18 cellular contexts compared by ENCODE assay signal in genomic region chr3:10444511-10444910, GRCh38.
DNase-seq lines count a peak whose midpoint lies in the region; ATAC-seq and TF ChIP-seq lines count a peak whose summit lies in the region.
"Had no signal": no experiment of that assay in that cellular context is flagged by ENCODE, and none has a peak within 500 bp of the region (broad histone marks: within the 10 kb centered on the region; RNA-seq: fewer than 3 reads in every experiment).

No MANE protein-coding gene starts in this region.

- H3K36me3 Mint-ChIP-seq in activated CD4-positive, alpha-beta T cell treated with anti-CD3 and anti-CD28 coated beads for 36 hours (ENCODE audit: low read depth) = no peaks in the 10 kb centered on the region
- H3K36me3 Mint-ChIP-seq in chondrocyte (ENCODE audit: low read depth) = no peaks in the 10 kb centered on the region

- 58 to 77% (median 65%) methylated on average over 10 of the region's 10 CpGs for WGBS in spleen, 5 donors

- no peak overlapping the region for H3K4me3 ChIP-seq in spleen

- POLR2A ChIA-PET in activated CD4-positive, alpha-beta T cell treated with anti-CD3 and anti-CD28 coated beads for 36 hours (lab: Charles Lee) = no interaction called here

- peaks cover 0 to 8% (median 0%) of the 10 kb centered on the region in 7 donors for H3K27me3 ChIP-seq in spleen (replicated peaks in 1 of 7)

- no peaks in the 10 kb centered on the region for H3K36me3 ChIP-seq in spleen

- peaks cover 7% of the 10 kb centered on the region for H3K4me1 Mint-ChIP-seq in activated CD4-positive, alpha-beta T cell treated with anti-CD3 and anti-CD28 coated beads for 36 hours
- peaks cover 20% of the 10 kb centered on the region for H3K4me1 Mint-ChIP-seq in chondrocyte (ENCODE audit: low read depth)

- intact Hi-C loops in activated CD4-positive, alpha-beta T cell treated with anti-CD3 and anti-CD28 coated beads for 36 hours (cut with DNase I, micrococcal nuclease) = no loop called here
- intact Hi-C loops in spleen (cut with DNase I; ENCODE audit: low total_unique reads) = no loop called here

- H3K4me1 ChIP-seq in spleen = peaks cover 0 to 10% (median 0%) of the 10 kb centered on the region in 6 donors

- CTCF ChIA-PET in activated CD4-positive, alpha-beta T cell treated with anti-CD3 and anti-CD28 coated beads for 36 hours (lab: Charles Lee) = interaction anchor here (1.9 kb wide), 1 partner anchor 8 kb away, joined by 6 read pairs; no protein-coding TSS in a partner anchor

- no peak for TF ChIP-seq POLR2A in spleen (IDR thresholded peaks at IDR 0.05)

- ATAC-seq in activated CD4-positive, alpha-beta T cell treated with anti-CD3 and anti-CD28 coated beads for 36 hours = peak; percentile 65
- ATAC-seq in GM19023 (IDR thresholded peaks at IDR 0.05; ENCODE audit: unreplicated experiment) = no peak
- ATAC-seq: PC-3 had no signal

- no peak overlapping the region for H3K4me3 Mint-ChIP-seq in activated CD4-positive, alpha-beta T cell treated with anti-CD3 and anti-CD28 coated beads for 36 hours
- no peak overlapping the region for H3K4me3 Mint-ChIP-seq in chondrocyte (ENCODE audit: unreplicated experiment)
- H3K4me3 Mint-ChIP-seq: H9, HFFc6 had no signal

- H3K9me3 Mint-ChIP-seq in activated CD4-positive, alpha-beta T cell treated with anti-CD3 and anti-CD28 coated beads for 36 hours (ENCODE audit: low read depth) = no peaks in the 10 kb centered on the region
- H3K9me3 Mint-ChIP-seq in chondrocyte (ENCODE audit: low read depth) = no peaks in the 10 kb centered on the region
- H3K9me3 Mint-ChIP-seq: H9, HFFc6 had no signal

- no peaks in the 10 kb centered on the region for H3K9me3 ChIP-seq in spleen

- TF ChIP-seq CTCF in chondrocyte (IDR thresholded peaks at IDR 0.05) (no peak), spleen (IDR thresholded peaks at IDR 0.05 in 8 of 11, conservative IDR thresholded peaks at IDR 0.05 in 3 of 11) (no peak)

- peak; percentile 19 for DNase-seq in activated CD4-positive, alpha-beta T cell treated with anti-CD3 and anti-CD28 coated beads for 36 hours
- no peak for DNase-seq in activated CD4-positive, alpha-beta T cell treated with anti-CD3 and anti-CD28 coated beads for 1 hour
- DNase-seq in MV-4-11 (lab: John Stamatoyannopoulos, UW) (peak; percentile 47), chondrocyte (ENCODE audit: low spot score) (peak; percentile 57), spleen (peak; percentile 41), GM19238 (ENCODE audit: insufficient read length, low spot score) (no peak)
- DNase-seq in activated T-cell treated with anti-CD3 and anti-CD28 coated beads, Interleukin-2, amount 50 U/mL, for 1 hour = no peak
- DNase-seq: 8988T, H9, HFFc6, NCI-H1417 treated with DMSO at 0.1 percent for 48 hours, NCI-H187, NCI-H446, NCI-H526 treated with DMSO at 0.1 percent for 48 hours, PC-3 had no signal

- H3K27ac ChIP-seq in spleen = no peak overlapping the region
- H3K27ac ChIP-seq: C4-2B, KMS-11 had no signal

- no peak overlapping the region for H3K27ac Mint-ChIP-seq in activated CD4-positive, alpha-beta T cell treated with anti-CD3 and anti-CD28 coated beads for 36 hours
- no peak overlapping the region for H3K27ac Mint-ChIP-seq in chondrocyte (ENCODE audit: unreplicated experiment)
- H3K27ac Mint-ChIP-seq: H9, HFFc6 had no signal

- H3K27me3 Mint-ChIP-seq in activated CD4-positive, alpha-beta T cell treated with anti-CD3 and anti-CD28 coated beads for 36 hours = no peaks in the 10 kb centered on the region
- peaks cover 2% of the 10 kb centered on the region for H3K27me3 Mint-ChIP-seq in chondrocyte (ENCODE audit: low read depth)

Comparison
In these comparisons a context has a peak if more than half of its experiments do, and no peak if none do; other contexts are left out.
1. DNase-seq: peak in activated CD4-positive, alpha-beta T cell treated with anti-CD3 and anti-CD28 coated beads for 36 hours (single experiment), MV-4-11 (single experiment), chondrocyte (single experiment) and spleen (single experiment); none in activated CD4-positive, alpha-beta T cell treated with anti-CD3 and anti-CD28 coated beads for 1 hour (single experiment), GM19238 (single experiment) and activated T-cell treated with anti-CD3 and anti-CD28 coated beads, Interleukin-2, amount 50 U/mL, for 1 hour (single experiment).